In the genomic region with DNA sequence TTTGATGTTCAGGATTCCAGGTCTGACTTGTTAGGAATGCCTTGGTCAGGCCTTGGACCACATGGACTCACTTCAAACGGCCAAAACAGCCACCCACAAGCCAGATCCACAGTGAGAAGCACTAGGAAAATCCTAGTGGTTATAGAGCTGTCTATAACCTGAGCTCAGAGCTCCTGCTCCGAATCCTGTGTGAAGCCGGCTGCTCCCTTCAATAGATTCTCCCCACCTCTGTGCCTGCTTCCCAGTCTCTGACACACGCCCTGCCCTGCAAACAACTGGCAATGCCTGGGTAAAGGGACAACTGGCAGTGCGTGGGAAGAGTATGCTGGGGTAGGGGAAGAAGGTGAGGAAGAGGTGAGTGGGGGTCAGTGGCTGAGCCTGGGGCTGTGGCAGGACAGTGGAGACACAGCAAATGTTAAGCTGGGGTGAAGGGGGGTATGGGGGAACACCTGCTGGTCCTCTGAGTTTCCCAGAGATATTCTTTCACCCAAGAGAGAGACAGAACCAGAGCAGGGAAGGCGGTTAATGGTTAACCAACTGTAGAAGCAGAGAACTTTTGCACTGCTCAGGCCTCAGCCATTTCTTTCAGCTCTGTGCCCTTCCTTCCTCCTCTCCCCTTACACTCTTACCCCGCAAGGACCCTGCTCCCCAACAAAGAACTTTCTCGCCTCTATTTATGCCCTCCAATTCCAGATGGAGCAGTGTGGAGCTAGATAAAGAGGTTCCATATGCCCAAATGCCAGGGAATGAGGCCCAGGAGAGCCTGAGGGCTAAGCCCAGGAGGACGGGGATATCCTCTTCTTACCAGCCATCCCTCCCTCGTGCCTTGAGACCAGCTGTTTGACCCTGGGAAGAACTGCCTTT, we compare ENCODE assay signal across 10 cellular contexts. TPM values are rescaled to one million over a fixed set of nuclear protein-coding genes. Genes with fewer than 3 reads are reported as not detected.
A peak's percentile ranks its signal among the peaks of the same experiment; 100 is the strongest.
DNase-seq lines count a peak whose midpoint lies in the region; TF ChIP-seq lines count a peak whose summit lies in the region.
"Had no signal": no experiment of that assay in that cellular context is flagged by ENCODE, and none has a peak within 500 bp of the region (broad histone marks: within the 10 kb centered on the region; RNA-seq: fewer than 3 reads in every experiment).

No MANE protein-coding gene starts in this region.

- H3K36me3 ChIP-seq in mesenchymal stem cell (ENCODE audit: control insufficient read depth in 1 of 2, insufficient read depth in 2 of 2, low read depth in 1 of 2, low read length in 2 of 2) (no peaks in the 10 kb centered on the region), OCI-LY7 (ENCODE audit: insufficient read depth, low read length) (no peaks in the 10 kb centered on the region)
- H3K36me3 ChIP-seq: ascending aorta had no signal

- H3K9me3 ChIP-seq in mesenchymal stem cell (ENCODE audit: control insufficient read depth, low read length) (no peaks in the 10 kb centered on the region), OCI-LY7 (ENCODE audit: low read length) (no peaks in the 10 kb centered on the region)
- H3K9me3 ChIP-seq: ascending aorta had no signal

- peak overlapping the region in 1 of 2 experiments; percentile 48 for H3K18ac ChIP-seq in mesenchymal stem cell (ENCODE audit: low read depth in 1 of 2, low read length in 2 of 2)

- peaks cover 37% of the 10 kb centered on the region for H3K4me1 ChIP-seq in mesenchymal stem cell (ENCODE audit: control insufficient read depth, insufficient read depth, low read depth, low read length)
- peaks cover 8% of the 10 kb centered on the region for H3K4me1 ChIP-seq in OCI-LY7 (ENCODE audit: insufficient read depth, low read length, poor library complexity, severe bottlenecking)

- no peaks in the 10 kb centered on the region for H3K79me2 ChIP-seq in OCI-LY7 (ENCODE audit: insufficient read depth, low read depth, low read length)

- no peak overlapping the region for H2BK15ac ChIP-seq in mesenchymal stem cell (ENCODE audit: low read depth, poor library complexity, severe bottlenecking)

- no peaks in the 10 kb centered on the region for H3K79me1 ChIP-seq in mesenchymal stem cell (replicated peaks; ENCODE audit: low read length, poor library complexity, severe bottlenecking)

- H3K23ac ChIP-seq in mesenchymal stem cell (ENCODE audit: low read length in 2 of 2) = no peak overlapping the region

- H2BK5ac ChIP-seq in mesenchymal stem cell (ENCODE audit: low read depth, low read length, poor library complexity, severe bottlenecking) = no peak overlapping the region

- no peak overlapping the region for H3K14ac ChIP-seq in mesenchymal stem cell (ENCODE audit: low read length in 2 of 2)

- no peak overlapping the region for H2BK120ac ChIP-seq in mesenchymal stem cell (ENCODE audit: low read depth, low read length)

- DNase-seq in NCI-H748 (lab: John Stamatoyannopoulos, UW; ENCODE audit: unreplicated experiment) (peak; percentile 6), NCI-H748 treated with DMSO at 0.1 percent for 48 hours (lab: John Stamatoyannopoulos, UW) (no peak), dorsolateral prefrontal cortex (no peak), mesenchymal stem cell (no peak), OCI-LY7 (ENCODE audit: low spot score) (no peak), CD1c-positive myeloid dendritic cell (ENCODE audit: extremely low spot score) (no peak), OCI-M1 (lab: John Stamatoyannopoulos, UW) (no peak)
- DNase-seq: activated CD8-positive, alpha-beta memory T cell treated with anti-CD3 and anti-CD28 coated beads, Interleukin-2, amount 10 ng/mL, durations not matched to agents 7 days and 5 days had no signal

- no peak overlapping the region for H3K9ac ChIP-seq in mesenchymal stem cell (ENCODE audit: low read length)

- BruUV-seq in OCI-LY7 (replicated peaks; lab: Mats Ljungman, UMichigan) = no TSS peak

- H3K4me3 ChIP-seq in dorsolateral prefrontal cortex (peak overlapping the region in 52 of 59 donors; percentile 12 to 90 (median 78)), mesenchymal stem cell (ENCODE audit: insufficient read depth in 1 of 2, low read depth in 1 of 2, low read length in 2 of 2) (no peak overlapping the region), OCI-LY7 (ENCODE audit: low read depth, low read length, poor library complexity, severe bottlenecking) (no peak overlapping the region)

- H2AFZ ChIP-seq in mesenchymal stem cell (ENCODE audit: low read depth, low read length) = no peak overlapping the region
- H2AFZ ChIP-seq in OCI-LY7 (ENCODE audit: low read length) = no peak overlapping the region

- no peak overlapping the region for H3K4ac ChIP-seq in mesenchymal stem cell (ENCODE audit: low read depth in 1 of 2, low read length in 2 of 2)

- no peak overlapping the region for H4K8ac ChIP-seq in mesenchymal stem cell (ENCODE audit: low read length)

- H2AK5ac ChIP-seq in mesenchymal stem cell (ENCODE audit: low read length, severe bottlenecking) = peak overlapping the region; percentile 10

- H2BK12ac ChIP-seq in mesenchymal stem cell (ENCODE audit: low read length in 2 of 2) = peak overlapping the region in 1 of 2 experiments; percentile 34

- H3K9me2 ChIP-seq in OCI-LY7 (ENCODE audit: insufficient read depth, low read length) = no peaks in the 10 kb centered on the region

- peaks cover 0 to 56% (median 0%) of the 10 kb centered on the region in 45 donors for H3K27me3 ChIP-seq in dorsolateral prefrontal cortex
- H3K27me3 ChIP-seq in mesenchymal stem cell (ENCODE audit: control insufficient read depth in 1 of 2, insufficient read depth in 1 of 2, low read length in 2 of 2) = peaks cover 11 to 36% of the 10 kb centered on the region in 2 experiments
- H3K27me3 ChIP-seq: ascending aorta had no signal

- H3K4me2 ChIP-seq in mesenchymal stem cell (ENCODE audit: low read length, poor library complexity, severe bottlenecking) (peak overlapping the region; percentile 17), OCI-LY7 (ENCODE audit: low read length) (no peak overlapping the region)

- no peak for TF ChIP-seq CTCF in dorsolateral prefrontal cortex (IDR thresholded peaks at IDR 0.05 in 54 of 56, conservative IDR thresholded peaks at IDR 0.05 in 2 of 56; ENCODE audit: low read depth in 1 of 56, partially characterized antibody in 56 of 56)
- no peak for TF ChIP-seq CTCF in OCI-LY7 (conservative IDR thresholded peaks at IDR 0.05; ENCODE audit: low read length)

- intact Hi-C loops in dorsolateral prefrontal cortex (cut with DNase I) (loop anchor here (2.0 to 5.0 kb wide), 3 partner anchors 155 to 217 kb away; no protein-coding TSS in a partner anchor), OCI-LY7 (cut with micrococcal nuclease; ENCODE audit: unreplicated experiment) (no loop called here)

- no peaks in the 10 kb centered on the region for H4K20me1 ChIP-seq in OCI-LY7 (ENCODE audit: insufficient read depth, low read length)

- no peak overlapping the region for H4K91ac ChIP-seq in mesenchymal stem cell (ENCODE audit: low read length)

- CTCF ChIA-PET in OCI-LY7 (lab: Charles Lee; ENCODE audit: unreplicated experiment) = no interaction called here

- WGBS in mesenchymal stem cell = 80% methylated on average over 10 of the region's 10 CpGs

- H3K27ac ChIP-seq in dorsolateral prefrontal cortex (peak overlapping the region in 46 of 59 donors; percentile 1 to 96 (median 56)), mesenchymal stem cell (ENCODE audit: low read length, poor library complexity, severe bottlenecking) (no peak overlapping the region), temporal lobe (ENCODE audit: low read depth, low read length) (peak overlapping the region; percentile 13), OCI-LY7 (ENCODE audit: low read depth, low read length, poor library complexity, severe bottlenecking) (no peak overlapping the region)

- POLR2A ChIA-PET in OCI-LY7 (lab: Charles Lee) = interaction anchor here (0.6 kb wide), 1 partner anchor 1099 kb away, joined by 3 read pairs; no protein-coding TSS in a partner anchor

RNA-seq across cellular contexts. Expression of gene PLXNA2, which starts 4.4 kb away (rescaled TPM):
- total RNA-seq in dorsolateral prefrontal cortex (100 to 1,000 TPM in 36 of 120 experiments, 10 to 100 TPM in 84; 39.8 to 132 (median 90.8) TPM), temporal lobe (63.2 TPM), OCI-LY7 (2022) (0.20 and 0.23 TPM in 2 replicates)
- 4.6 TPM for polyA plus RNA-seq in mesenchymal stem cell (2013, experiment 1 of 2)
- polyA plus RNA-seq in mesenchymal stem cell (2013, experiment 2 of 2) = 4.6 TPM
- not detected in 2 replicates for total RNA-seq in OCI-LY7 (2014; rRNA removed; shearing (Covaris generic))

Comparison
In these comparisons a context has a peak if more than half of its experiments do, and no peak if none do; other contexts are left out.
1. H3K27ac ChIP-seq: peak in dorsolateral prefrontal cortex (46 of 59) and temporal lobe (single experiment); none in mesenchymal stem cell (single experiment) and OCI-LY7 (single experiment).
2. H3K4me3 ChIP-seq: peak in dorsolateral prefrontal cortex (52 of 59); none in mesenchymal stem cell (0 of 2) and OCI-LY7 (single experiment).
3. RNA of gene PLXNA2, which starts 4.4 kb away (total RNA-seq): 39.8 to 132 TPM in dorsolateral prefrontal cortex and 63.2 TPM in temporal lobe (single experiment); 0.20 to 0.23 TPM in OCI-LY7; every median in the first group is over 10 times any median in the second.